Comparison of ENCODE assay signal across 23 cellular contexts in the genomic region with DNA sequence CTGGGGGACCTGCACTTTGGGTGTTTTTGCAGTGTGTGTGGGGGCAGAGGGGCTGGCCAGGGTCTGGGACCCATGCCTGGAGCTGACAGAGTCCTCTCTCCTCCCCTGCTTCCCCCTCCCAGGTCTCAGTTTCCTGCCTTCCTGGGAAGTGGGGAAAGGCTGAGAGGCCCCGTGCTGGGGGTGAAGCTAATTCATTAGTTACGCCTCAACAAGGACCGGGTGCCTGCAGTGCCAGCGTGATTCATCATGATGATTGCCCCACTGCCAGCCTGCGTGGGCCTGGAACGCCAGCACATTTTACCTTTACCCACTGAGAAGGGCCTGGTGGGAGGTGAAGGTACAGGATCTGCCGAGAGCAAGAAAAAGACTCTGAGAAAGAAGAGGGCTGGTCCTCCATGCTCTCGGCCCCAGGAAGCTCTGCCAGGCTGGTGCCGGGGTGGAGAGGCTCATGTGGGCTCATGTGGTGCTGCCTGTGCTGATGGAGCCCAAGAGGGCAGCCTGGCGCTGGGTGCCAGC. TPM values are rescaled to one million over a fixed set of nuclear protein-coding genes. Genes with fewer than 3 reads are reported as not detected.
DNase-seq lines count a peak whose midpoint lies in the region; ATAC-seq and TF ChIP-seq lines count a peak whose summit lies in the region.
"Had no signal": no experiment of that assay in that cellular context is flagged by ENCODE, and none has a peak within 500 bp of the region (broad histone marks: within the 10 kb centered on the region; RNA-seq: fewer than 3 reads in every experiment).

No MANE protein-coding gene starts in this region.

- no peak overlapping the region for H2BK5ac ChIP-seq in H9 (ENCODE audit: insufficient read length, low read length)

- no peaks in the 10 kb centered on the region for H3K79me2 ChIP-seq in GM23338 (replicated peaks; ENCODE audit: insufficient read depth)
- H3K79me2 ChIP-seq in PC-9 (ENCODE audit: low read depth): no peaks in the 10 kb centered on the region
- H3K79me2 ChIP-seq in H9 (ENCODE audit: insufficient read depth, low read length): no peaks in the 10 kb centered on the region
- H3K79me2 ChIP-seq: parathyroid adenoma had no signal

- H3K36me3 Mint-ChIP-seq in GM23338 (ENCODE audit: low read depth) (no peaks in the 10 kb centered on the region), H9 (ENCODE audit: insufficient read depth in 1 of 3, low read depth in 3 of 3) (no peaks in the 10 kb centered on the region; a peak in 1 of 7 replicates)
- H3K36me3 Mint-ChIP-seq: stimulated activated effector memory CD8-positive, alpha-beta T cell treated with anti-CD3 and anti-CD28 coated beads, Interleukin-12 subunit alpha, Interleukin-12 subunit beta, amount 100 ng/mL, for 72 hours had no signal

- H3K9ac ChIP-seq in H9 (ENCODE audit: extremely low read depth, insufficient read length, low read length): no peak overlapping the region
- H3K9ac ChIP-seq: BLaER1, parathyroid adenoma had no signal

- no peaks in the 10 kb centered on the region for H3K9me3 ChIP-seq in PC-9 (ENCODE audit: insufficient read depth, low read depth)
- H3K9me3 ChIP-seq in H9 (ENCODE audit: control insufficient read depth, low read depth, low read length): no peaks in the 10 kb centered on the region
- H3K9me3 ChIP-seq: BLaER1, left lung, tibial nerve had no signal

- H3K4me3 ChIP-seq in GM23338: no peak overlapping the region
- H3K4me3 ChIP-seq in PC-9: no peak overlapping the region
- H3K4me3 ChIP-seq: BLaER1, K562, left lung, smooth muscle cell, tibial nerve had no signal

- H3K23ac ChIP-seq in H9 (ENCODE audit: insufficient read length, low read depth, low read length): no peak overlapping the region

- H2AK5ac ChIP-seq in H9 (ENCODE audit: insufficient read length, low read length): no peak overlapping the region

- H3K4me1 ChIP-seq in GM23338 (ENCODE audit: insufficient read depth): peaks cover 30% of the 10 kb centered on the region
- peaks cover 32% of the 10 kb centered on the region for H3K4me1 ChIP-seq in PC-9 (replicated peaks; ENCODE audit: insufficient read depth)
- no peaks in the 10 kb centered on the region for H3K4me1 ChIP-seq in H9 (ENCODE audit: insufficient read depth, low read length)

- no peak overlapping the region for H3K18ac ChIP-seq in H9 (ENCODE audit: insufficient read length, low read depth, low read length)

- H3F3A ChIP-seq in GM23338 (replicated peaks; ENCODE audit: low read depth) (peaks cover 3% of the 10 kb centered on the region; the same call in 1 of the 2 replicates), PC-9 (ENCODE audit: insufficient read depth, low read depth) (peaks cover 18% of the 10 kb centered on the region; the same call in 1 of the 2 replicates)

- H2BK12ac ChIP-seq in H9 (ENCODE audit: insufficient read length, low read depth, low read length): no peak overlapping the region

- H3K4me3 Mint-ChIP-seq in GM23338 (no peak overlapping the region), H9 (no peak overlapping the region)
- H3K4me3 Mint-ChIP-seq: stimulated activated effector memory CD8-positive, alpha-beta T cell treated with anti-CD3 and anti-CD28 coated beads, Interleukin-12 subunit alpha, Interleukin-12 subunit beta, amount 100 ng/mL, for 72 hours had no signal

- no peak overlapping the region for H4K8ac ChIP-seq in H9 (replicated peaks; ENCODE audit: insufficient read length, low read depth, low read length)

- no peak for TF ChIP-seq CTCF in GM23338 (conservative IDR thresholded peaks at IDR 0.05; ENCODE audit: low read depth in 2 of 2)
- no peak for TF ChIP-seq CTCF in PC-9 (conservative IDR thresholded peaks at IDR 0.05)
- TF ChIP-seq CTCF in H9 (conservative IDR thresholded peaks at IDR 0.05): no peak

- H2BK15ac ChIP-seq in H9 (ENCODE audit: low read depth, low read length): no peak overlapping the region

- H3K9me3 Mint-ChIP-seq in GM23338 (no peaks in the 10 kb centered on the region), H9 (no peaks in the 10 kb centered on the region; a peak in 1 of 5 replicates)
- H3K9me3 Mint-ChIP-seq: stimulated activated effector memory CD8-positive, alpha-beta T cell treated with anti-CD3 and anti-CD28 coated beads, Interleukin-12 subunit alpha, Interleukin-12 subunit beta, amount 100 ng/mL, for 72 hours had no signal

- H3K36me3 ChIP-seq in GM23338 (ENCODE audit: insufficient read depth) (no peaks in the 10 kb centered on the region), PC-9 (ENCODE audit: low read depth) (no peaks in the 10 kb centered on the region)
- H3K36me3 ChIP-seq: BLaER1, brain microvascular endothelial cell, left lung, tibial nerve had no signal

- H2AFZ ChIP-seq in GM23338: no peak overlapping the region
- no peak overlapping the region for H2AFZ ChIP-seq in PC-9
- no peak overlapping the region for H2AFZ ChIP-seq in H9 (ENCODE audit: low read length)
- H2AFZ ChIP-seq: parathyroid adenoma had no signal

- WGBS in H9 (ENCODE audit: extremely low coverage, insufficient read length, low lambda C conversion rate): no CpG with 5 or more reads among the region's 10 CpGs

- H3K27me3 ChIP-seq in GM23338 (ENCODE audit: insufficient read depth) (peaks cover 47% of the 10 kb centered on the region), PC-9 (ENCODE audit: insufficient read depth, low read depth) (peaks cover 28% of the 10 kb centered on the region), H9 (ENCODE audit: insufficient read depth, low read length) (peaks cover 18% of the 10 kb centered on the region)

- ATAC-seq in GM23338: no peak
- no peak for ATAC-seq in GM21367 (IDR thresholded peaks at IDR 0.05; ENCODE audit: unreplicated experiment)
- ATAC-seq: K562; left lung; stimulated activated effector memory CD8-positive, alpha-beta T cell treated with anti-CD3 and anti-CD28 coated beads, Interleukin-12 subunit alpha, Interleukin-12 subunit beta, amount 100 ng/mL, for 72 hours had no signal

- no peaks in the 10 kb centered on the region for H4K20me1 ChIP-seq in GM23338 (replicated peaks; ENCODE audit: insufficient read depth)
- H4K20me1 ChIP-seq in PC-9 (ENCODE audit: insufficient read depth): no peaks in the 10 kb centered on the region
- no peaks in the 10 kb centered on the region for H4K20me1 ChIP-seq in H9 (ENCODE audit: control insufficient read depth, insufficient read depth, insufficient read length)

- intact Hi-C loops in PC-9 (cut with micrococcal nuclease; ENCODE audit: unreplicated experiment): no loop called here

- H3K4me2 ChIP-seq in GM23338: 0 out of 2 replicates have a peak overlapping the region, but pooled peaks have one; percentile 38
- peak overlapping the region; percentile 36; the same call in 1 of the 2 replicates for H3K4me2 ChIP-seq in PC-9
- H3K4me2 ChIP-seq in H9 (ENCODE audit: insufficient read depth, insufficient read length, low read length): no peak overlapping the region
- H3K4me2 ChIP-seq: BLaER1, smooth muscle cell had no signal

- POLR2A ChIA-PET in PC-9 (lab: Charles Lee; ENCODE audit: unreplicated experiment): no interaction called here

- no peak overlapping the region for H3T11ph ChIP-seq in H9 (ENCODE audit: low read length)

- H3K27me3 Mint-ChIP-seq in GM23338 (ENCODE audit: insufficient read depth, low read depth, poor library complexity) (peaks cover 45% of the 10 kb centered on the region), H9 (ENCODE audit: low read depth) (peaks cover 89% of the 10 kb centered on the region)

- CTCF ChIA-PET in PC-9 (lab: Charles Lee): interaction anchor here (0.5 to 1.0 kb wide), 2 partner anchors 11 to 145 kb away, joined by 3 to 4 read pairs; no protein-coding TSS in a partner anchor

- H3K4me1 Mint-ChIP-seq in GM23338 (peaks cover 48% of the 10 kb centered on the region), H9 (peaks cover 31 to 43% of the 10 kb centered on the region in 2 experiments)

- H2BK120ac ChIP-seq in H9 (ENCODE audit: low read depth, low read length, poor library complexity, severe bottlenecking): no peak overlapping the region

- no TSS peak for BruUV-seq in PC-9 (replicated peaks; lab: Mats Ljungman, UMichigan)

- H3K27ac ChIP-seq in GM23338 (ENCODE audit: low read depth) (no peak overlapping the region), PC-9 (no peak overlapping the region), H9 (ENCODE audit: insufficient read length, low read depth, low read length) (no peak overlapping the region)
- H3K27ac ChIP-seq: BLaER1, brain microvascular endothelial cell, HL-60, left lung, parathyroid adenoma, tibial nerve had no signal

- H3K4ac ChIP-seq in H9 (ENCODE audit: low read depth, low read length): no peak overlapping the region

- DNase-seq in GM23338 (ENCODE audit: low spot score): no peak
- peak in 1 of 2 experiments; percentile 45 for DNase-seq in PC-9
- DNase-seq in dedifferentiated amniotic fluid mesenchymal stem cell (ENCODE audit: extremely low spot score): peak; percentile 64
- peak in 37 of 56 donors; percentile 9 to 87 (median 55) for DNase-seq in nucleus accumbens (lab: John Stamatoyannopoulos, UW)
- no peak for DNase-seq in H9
- no peak for DNase-seq in stimulated activated CD4-positive, alpha-beta T cell treated with anti-CD3 and anti-CD28 coated beads, Interleukin-4, amount 100 ng/mL, for 4 hours
- DNase-seq: activated CD4-positive, alpha-beta T cell treated with anti-CD3 and anti-CD28 coated beads, Interleukin-2, amount 50 U/mL, for 1 hour; activated naive CD4-positive, alpha-beta T cell treated with anti-CD3 and anti-CD28 coated beads, Interleukin-2, amount 50 U/mL, for 16 hours; activated T-cell treated with anti-CD3 and anti-CD28 coated beads, Interleukin-2, amount 50 U/mL, for 1 hour; brain microvascular endothelial cell; effector CD4-positive, alpha-beta T cell; left lung; NCI-H1105 treated with DMSO at 0.1 percent for 48 hours; NCI-H226 had no signal

- H3K27ac Mint-ChIP-seq in GM23338 (no peak overlapping the region), H9 (no peak overlapping the region)
- H3K27ac Mint-ChIP-seq: stimulated activated effector memory CD8-positive, alpha-beta T cell treated with anti-CD3 and anti-CD28 coated beads, Interleukin-12 subunit alpha, Interleukin-12 subunit beta, amount 100 ng/mL, for 72 hours had no signal

- H2BK20ac ChIP-seq in H9 (ENCODE audit: low read depth, low read length, poor library complexity, severe bottlenecking): no peak overlapping the region

- no peaks in the 10 kb centered on the region for H3K23me2 ChIP-seq in H9 (ENCODE audit: insufficient read length, low read depth, low read length, poor library complexity, severe bottlenecking)

- H3K9me2 ChIP-seq in GM23338 (ENCODE audit: insufficient read depth) (no peaks in the 10 kb centered on the region), PC-9 (ENCODE audit: insufficient read depth) (no peaks in the 10 kb centered on the region)

- no peaks in the 10 kb centered on the region for H3K79me1 ChIP-seq in H9 (ENCODE audit: insufficient read depth, low read depth, low read length, poor library complexity, severe bottlenecking)

- H3K56ac ChIP-seq in H9 (ENCODE audit: insufficient read length, low read depth, low read length): no peak overlapping the region

- H3K14ac ChIP-seq in H9 (ENCODE audit: insufficient read depth, low read length): no peak overlapping the region; the same call in 1 of the 2 replicates

- no peak overlapping the region for H4K91ac ChIP-seq in H9 (ENCODE audit: insufficient read length, low read depth, low read length)

- no peak overlapping the region for H4K5ac ChIP-seq in H9 (ENCODE audit: insufficient read length, low read depth, low read length)

RNA-seq across cellular contexts. Expression of a gene that starts 2.9 kb away (rescaled TPM):
- 0.08 and 1.6 TPM in 2 replicates for total RNA-seq in GM23338 (2014; rRNA removed; shearing (Covaris generic))
- polyA plus RNA-seq in GM23338 (2016; fragmentation: Nextera tagmentation; extraction: Ambion mirVana): 0.35 and 0.47 TPM in 2 replicates
- total RNA-seq in PC-9 (2021) (1.0 and 1.1 TPM in 2 replicates), H9 (2021) (0.31 and 0.39 TPM in 2 replicates)
- total RNA-seq: SK-MEL-5 had no signal
- polyA plus RNA-seq: K562 had no signal

Comparison
In these comparisons a context has a peak if more than half of its experiments do, and no peak if none do; other contexts are left out.
1. DNase-seq: peak in dedifferentiated amniotic fluid mesenchymal stem cell (single experiment) and nucleus accumbens (37 of 56); none in GM23338 (single experiment), H9 (single experiment) and stimulated activated CD4-positive, alpha-beta T cell treated with anti-CD3 and anti-CD28 coated beads, Interleukin-4, amount 100 ng/mL, for 4 hours (0 of 2).